ENCODE assay signal across 11 cellular contexts in genomic region chr4:48683784-48684666, GRCh38.
A peak's percentile ranks its signal among the peaks of the same experiment; 100 is the strongest.
DNase-seq lines count a peak whose midpoint lies in the region; ATAC-seq, FAIRE-seq and TF ChIP-seq lines count a peak whose summit lies in the region.
"Had no signal": no experiment of that assay in that cellular context is flagged by ENCODE, and none has a peak within 500 bp of the region (broad histone marks: within the 10 kb centered on the region; RNA-seq: fewer than 3 reads in every experiment).

No MANE protein-coding gene starts in this region.

- H3K4me1 Mint-ChIP-seq in activated naive CD8-positive, alpha-beta T cell treated with anti-CD3 and anti-CD28 coated beads, Interleukin-2, amount 50 U/mL, for 24 hours: peaks cover 46% of the 10 kb centered on the region
- peaks cover 38% of the 10 kb centered on the region for H3K4me1 Mint-ChIP-seq in activated CD4-positive, alpha-beta memory T cell treated with anti-CD3 and anti-CD28 coated beads for 36 hours (ENCODE audit: low read depth)

- H3K27ac Mint-ChIP-seq in activated naive CD8-positive, alpha-beta T cell treated with anti-CD3 and anti-CD28 coated beads, Interleukin-2, amount 50 U/mL, for 24 hours: no peak overlapping the region
- no peak overlapping the region for H3K27ac Mint-ChIP-seq in activated CD4-positive, alpha-beta memory T cell treated with anti-CD3 and anti-CD28 coated beads for 36 hours

- no peaks in the 10 kb centered on the region for H3K9me3 Mint-ChIP-seq in activated naive CD8-positive, alpha-beta T cell treated with anti-CD3 and anti-CD28 coated beads, Interleukin-2, amount 50 U/mL, for 24 hours
- no peaks in the 10 kb centered on the region for H3K9me3 Mint-ChIP-seq in activated CD4-positive, alpha-beta memory T cell treated with anti-CD3 and anti-CD28 coated beads for 36 hours
- H3K9me3 Mint-ChIP-seq: neural crest cell had no signal

- FAIRE-seq in endothelial cell of umbilical vein (lab: Jason Lieb, UNC): no peak

- no peak overlapping the region for H3K4me3 Mint-ChIP-seq in activated naive CD8-positive, alpha-beta T cell treated with anti-CD3 and anti-CD28 coated beads, Interleukin-2, amount 50 U/mL, for 24 hours
- H3K4me3 Mint-ChIP-seq in activated CD4-positive, alpha-beta memory T cell treated with anti-CD3 and anti-CD28 coated beads for 36 hours: no peak overlapping the region
- H3K4me3 Mint-ChIP-seq: neural crest cell had no signal

- no peak for TF ChIP-seq EP300 in upper lobe of left lung (IDR thresholded peaks at IDR 0.05)

- peak; percentile 31 for DNase-seq in endothelial cell of umbilical vein (ENCODE audit: low read depth, low spot score)
- DNase-seq in activated naive CD8-positive, alpha-beta T cell treated with anti-CD3 and anti-CD28 coated beads, Interleukin-2, amount 50 U/mL, for 24 hours: no peak
- DNase-seq in mucosa of descending colon: no peak
- DNase-seq in activated CD4-positive, alpha-beta memory T cell treated with anti-CD3 and anti-CD28 coated beads for 36 hours: no peak
- no peak for DNase-seq in upper lobe of left lung
- DNase-seq: esophagus squamous epithelium, NCI-H1436 had no signal

- no peak for TF ChIP-seq CTCF in endothelial cell of umbilical vein (IDR thresholded peaks at IDR 0.05; ENCODE audit: extremely low read depth in 1 of 2, insufficient read depth in 1 of 2, low read depth in 1 of 2, low read length in 2 of 2)
- no peak for TF ChIP-seq CTCF in mucosa of descending colon (IDR thresholded peaks at IDR 0.05)
- no peak for TF ChIP-seq CTCF in upper lobe of left lung (IDR thresholded peaks at IDR 0.05)

- H3K27me3 ChIP-seq in endothelial cell of umbilical vein (ENCODE audit: control insufficient read depth in 2 of 2, insufficient read depth in 2 of 2, low read length in 2 of 2) (no peaks in the 10 kb centered on the region), upper lobe of left lung (no peaks in the 10 kb centered on the region)
- H3K27me3 ChIP-seq: esophagus squamous epithelium had no signal

- H3K79me2 ChIP-seq in endothelial cell of umbilical vein (ENCODE audit: control insufficient read depth, insufficient read depth, low read length): peaks cover 43% of the 10 kb centered on the region

- H3K9me3 ChIP-seq in endothelial cell of umbilical vein (replicated peaks; ENCODE audit: control insufficient read depth, insufficient read depth, low read length) (no peaks in the 10 kb centered on the region), mucosa of descending colon (no peaks in the 10 kb centered on the region), upper lobe of left lung (no peaks in the 10 kb centered on the region)
- H3K9me3 ChIP-seq: esophagus squamous epithelium had no signal

- H3K36me3 Mint-ChIP-seq in activated naive CD8-positive, alpha-beta T cell treated with anti-CD3 and anti-CD28 coated beads, Interleukin-2, amount 50 U/mL, for 24 hours (ENCODE audit: low read depth): peaks cover 18% of the 10 kb centered on the region
- H3K36me3 Mint-ChIP-seq in activated CD4-positive, alpha-beta memory T cell treated with anti-CD3 and anti-CD28 coated beads for 36 hours: peaks cover 9% of the 10 kb centered on the region

- H3K27ac ChIP-seq in endothelial cell of umbilical vein (ENCODE audit: insufficient read depth, low read depth, low read length) (no peak overlapping the region), upper lobe of left lung (peak overlapping the region in 1 of 4 donors; percentile 42)
- H3K27ac ChIP-seq: esophagus squamous epithelium had no signal

- H4K20me1 ChIP-seq in endothelial cell of umbilical vein (replicated peaks; ENCODE audit: control insufficient read depth, extremely low read depth, insufficient read depth, low read length): peaks cover 8% of the 10 kb centered on the region

- WGBS in upper lobe of left lung, 2 donors: 8 to 9% methylated on average over 1 of the region's 1 CpG

- peaks cover 9% of the 10 kb centered on the region for H3K4me1 ChIP-seq in endothelial cell of umbilical vein (ENCODE audit: control insufficient read depth, extremely low read depth, insufficient read depth, low read length)
- H3K4me1 ChIP-seq in mucosa of descending colon (ENCODE audit: low read depth): peaks cover 16% of the 10 kb centered on the region
- H3K4me1 ChIP-seq in upper lobe of left lung: peaks cover 7 to 35% (median 30%) of the 10 kb centered on the region in 4 donors

- TF ChIP-seq POLR2A in endothelial cell of umbilical vein (IDR thresholded peaks at IDR 0.05; ENCODE audit: low read depth, low read length): no peak
- TF ChIP-seq POLR2A in upper lobe of left lung (IDR thresholded peaks at IDR 0.05): no peak

- POLR2A ChIA-PET in endothelial cell of umbilical vein (lab: Charles Lee): no interaction called here
- POLR2A ChIA-PET in activated CD4-positive, alpha-beta memory T cell treated with anti-CD3 and anti-CD28 coated beads for 36 hours (lab: Charles Lee): no interaction called here

- no peak overlapping the region for H3K4me2 ChIP-seq in endothelial cell of umbilical vein (ENCODE audit: insufficient read depth, low read length)

- ATAC-seq in GM18861 (IDR thresholded peaks at IDR 0.05; ENCODE audit: unreplicated experiment) (peak; percentile 76), GM21723 (IDR thresholded peaks at IDR 0.05; ENCODE audit: unreplicated experiment) (peak; percentile 79), HG03565 (IDR thresholded peaks at IDR 0.05; ENCODE audit: unreplicated experiment) (peak; percentile 70), mucosa of descending colon (no peak), upper lobe of left lung (ENCODE audit: low FRiP score in 2 of 2) (no peak)
- ATAC-seq in activated naive CD8-positive, alpha-beta T cell treated with anti-CD3 and anti-CD28 coated beads, Interleukin-2, amount 50 U/mL, for 24 hours: no peak

- H3K9ac ChIP-seq in endothelial cell of umbilical vein (replicated peaks; ENCODE audit: extremely low read depth, insufficient read depth, low read length): no peak overlapping the region

- dilution Hi-C loops in endothelial cell of umbilical vein (cut with MboI; ENCODE audit: extremely low pct_ligation_motif_present, low sequenced_read_pairs): no loop called here

- H3K36me3 ChIP-seq in endothelial cell of umbilical vein (ENCODE audit: control insufficient read depth in 2 of 2, extremely low read depth in 1 of 2, insufficient read depth in 2 of 2, low read length in 2 of 2): no peaks in the 10 kb centered on the region
- H3K36me3 ChIP-seq in mucosa of descending colon (ENCODE audit: low read depth): no peaks in the 10 kb centered on the region
- H3K36me3 ChIP-seq in upper lobe of left lung: no peaks in the 10 kb centered on the region
- H3K36me3 ChIP-seq: esophagus squamous epithelium had no signal

- BruUV-seq in endothelial cell of umbilical vein (replicated peaks; lab: Mats Ljungman, UMichigan): no TSS peak

- intact Hi-C loops in endothelial cell of umbilical vein (cut with micrococcal nuclease): loop anchor here (2.0 kb wide), 1 partner anchor 97 kb away; the partner anchor contains the start of gene FRYL
- intact Hi-C loops in mucosa of descending colon (cut with DNase I, micrococcal nuclease): no loop called here
- intact Hi-C loops in activated CD4-positive, alpha-beta memory T cell treated with anti-CD3 and anti-CD28 coated beads for 36 hours (cut with micrococcal nuclease): loop anchor here (2.0 to 5.0 kb wide), 6 partner anchors 43 to 278 kb away; no protein-coding TSS in a partner anchor

- H3K4me3 ChIP-seq in endothelial cell of umbilical vein (replicated peaks in 1 of 3; ENCODE audit: insufficient read depth in 1 of 3, low read depth in 1 of 3, low read length in 3 of 3) (no peak overlapping the region), mucosa of descending colon (no peak overlapping the region), upper lobe of left lung (no peak overlapping the region)
- H3K4me3 ChIP-seq: esophagus squamous epithelium had no signal

- no peak overlapping the region for H2AFZ ChIP-seq in endothelial cell of umbilical vein (ENCODE audit: low read depth, low read length)

- CTCF ChIA-PET in endothelial cell of umbilical vein (lab: Charles Lee): interaction anchor here (0.8 to 1.4 kb wide), 3 partner anchors 34 to 106 kb away, joined by 3 to 5 read pairs (median 3); no protein-coding TSS in a partner anchor
- CTCF ChIA-PET in activated CD4-positive, alpha-beta memory T cell treated with anti-CD3 and anti-CD28 coated beads for 36 hours (lab: Charles Lee): no interaction called here

- no peaks in the 10 kb centered on the region for H3K9me1 ChIP-seq in endothelial cell of umbilical vein (replicated peaks; ENCODE audit: control insufficient read depth, extremely low read depth, insufficient read depth, low read length)

- no peaks in the 10 kb centered on the region for H3K27me3 Mint-ChIP-seq in activated naive CD8-positive, alpha-beta T cell treated with anti-CD3 and anti-CD28 coated beads, Interleukin-2, amount 50 U/mL, for 24 hours
- no peaks in the 10 kb centered on the region for H3K27me3 Mint-ChIP-seq in activated CD4-positive, alpha-beta memory T cell treated with anti-CD3 and anti-CD28 coated beads for 36 hours

TF ChIP-seq in endothelial cell of umbilical vein, 7 proteins besides CTCF, POLR2A, EP300 and RAD21:
- TF ChIP-seq POLR2AphosphoS5 (IDR thresholded peaks at IDR 0.05; ENCODE audit: insufficient read depth, low read depth, low read length) (no peak), GATA2 (IDR thresholded peaks at IDR 0.05; ENCODE audit: insufficient read depth, insufficient read length, low read depth, low read length) (no peak), MYC (IDR thresholded peaks at IDR 0.05; ENCODE audit: low read depth, low read length) (no peak), EZH2 (IDR thresholded peaks at IDR 0.05; ENCODE audit: borderline replicate concordance, low read depth, low read length, severe bottlenecking) (no peak), JUN (IDR thresholded peaks at IDR 0.05; ENCODE audit: borderline replicate concordance, insufficient read depth, insufficient read length, low read depth) (no peak), FOS (IDR thresholded peaks at IDR 0.05; ENCODE audit: borderline replicate concordance, insufficient read depth, low read length) (no peak)
- TF ChIP-seq, protein P1, sequence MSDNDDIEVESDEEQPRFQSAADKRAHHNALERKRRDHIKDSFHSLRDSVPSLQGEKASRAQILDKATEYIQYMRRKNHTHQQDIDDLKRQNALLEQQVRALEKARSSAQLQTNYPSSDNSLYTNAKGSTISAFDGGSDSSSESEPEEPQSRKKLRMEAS (IDR thresholded peaks at IDR 0.05; ENCODE audit: insufficient read depth, insufficient read length): no peak

Comparison
In these comparisons a context has a peak if more than half of its experiments do, and no peak if none do; other contexts are left out.
1. ATAC-seq: peak in GM18861 (single experiment), GM21723 (single experiment) and HG03565 (single experiment); none in activated naive CD8-positive, alpha-beta T cell treated with anti-CD3 and anti-CD28 coated beads, Interleukin-2, amount 50 U/mL, for 24 hours (single experiment), mucosa of descending colon (single experiment) and upper lobe of left lung (0 of 2).
2. intact Hi-C loops: an anchor here in endothelial cell of umbilical vein (2.0 kb wide) and activated CD4-positive, alpha-beta memory T cell treated with anti-CD3 and anti-CD28 coated beads for 36 hours (2.0 to 5.0 kb wide); none called in mucosa of descending colon.